18 cellular contexts compared by ENCODE assay signal in genomic region chr9:93324191-93324834, GRCh38.
DNase-seq lines count a peak whose midpoint lies in the region; ATAC-seq, FAIRE-seq and TF ChIP-seq lines count a peak whose summit lies in the region.
"Had no signal": no experiment of that assay in that cellular context is flagged by ENCODE, and none has a peak within 500 bp of the region (broad histone marks: within the 10 kb centered on the region; RNA-seq: fewer than 3 reads in every experiment).

No MANE protein-coding gene starts in this region.

- no peak for TF ChIP-seq CTCF in A549 (IDR thresholded peaks at IDR 0.05)
- peak; percentile 38 to 58 for TF ChIP-seq CTCF in GM23338 (conservative IDR thresholded peaks at IDR 0.05; ENCODE audit: low read depth in 2 of 2)
- TF ChIP-seq CTCF in WTC11 (IDR thresholded peaks at IDR 0.05) = no peak
- TF ChIP-seq CTCF in mucosa of descending colon (IDR thresholded peaks at IDR 0.05) = no peak
- no peak for TF ChIP-seq CTCF in breast epithelium (IDR thresholded peaks at IDR 0.05)

- peaks cover 23% of the 10 kb centered on the region; the same call in 2 of the 3 replicates for H3K4me1 ChIP-seq in A549
- H3K4me1 ChIP-seq in GM23338 (ENCODE audit: insufficient read depth) = 0 out of 2 replicates have a peak, but pooled peaks cover 3% of the 10 kb centered on the region
- peaks cover 9% of the 10 kb centered on the region for H3K4me1 ChIP-seq in mucosa of descending colon (ENCODE audit: low read depth)
- no peaks in the 10 kb centered on the region for H3K4me1 ChIP-seq in breast epithelium
- H3K4me1 ChIP-seq: BE2C had no signal

- CTCF ChIA-PET in A549 (lab: Yijun Ruan, JAX) = interaction anchor here (1.0 to 1.2 kb wide), 2 partner anchors 12 to 19 kb away, joined by 3 to 4 read pairs; no protein-coding TSS in a partner anchor
- CTCF ChIA-PET in WTC11 (lab: Charles Lee) = interaction anchor here (0.6 to 1.6 kb wide), 5 partner anchors 12 to 170 kb away, joined by 3 to 7 read pairs (median 3); no protein-coding TSS in a partner anchor

- H3K9me2 ChIP-seq in GM23338 (ENCODE audit: insufficient read depth) = no peaks in the 10 kb centered on the region

- no peaks in the 10 kb centered on the region for H3K9me3 ChIP-seq in A549
- no peaks in the 10 kb centered on the region for H3K9me3 ChIP-seq in mucosa of descending colon
- no peaks in the 10 kb centered on the region for H3K9me3 ChIP-seq in breast epithelium
- H3K9me3 ChIP-seq: BE2C had no signal

- peaks cover 8% of the 10 kb centered on the region for H3K27me3 Mint-ChIP-seq in GM23338 (ENCODE audit: insufficient read depth, low read depth, poor library complexity)
- no peaks in the 10 kb centered on the region for H3K27me3 Mint-ChIP-seq in WTC11 (ENCODE audit: low read depth)

- H3K27me3 ChIP-seq in GM23338 (ENCODE audit: insufficient read depth) (no peaks in the 10 kb centered on the region), breast epithelium (no peaks in the 10 kb centered on the region)
- H3K27me3 ChIP-seq: BE2C had no signal

- DNase-seq in A549 (ENCODE audit: low read depth in 1 of 2, low spot score in 1 of 2) (no peak), GM23338 (ENCODE audit: low spot score) (no peak), WTC11 (ENCODE audit: low spot score) (no peak), mucosa of descending colon (no peak), NCI-H345 (lab: John Stamatoyannopoulos, UW) (no peak), breast epithelium (ENCODE audit: low spot score in 2 of 2) (no peak)
- DNase-seq: BE2C; CD8-positive, alpha-beta memory T cell; EL; HCEC 1CT; IMR-90; NCI-H1048; NCI-H146; NCI-H2081 treated with DMSO at 0.1 percent for 48 hours; NCI-H446; PC-3 had no signal

- no peak overlapping the region for H3K4me3 ChIP-seq in A549
- no peak overlapping the region for H3K4me3 ChIP-seq in GM23338
- no peak overlapping the region for H3K4me3 ChIP-seq in mucosa of descending colon
- H3K4me3 ChIP-seq in breast epithelium = no peak overlapping the region
- H3K4me3 ChIP-seq: SK-N-MC had no signal

- H3K27ac ChIP-seq in A549 = 0 out of 6 replicates have a peak overlapping the region, but pooled peaks of 1 of the 2 experiments have one; percentile 10
- no peak overlapping the region for H3K27ac ChIP-seq in GM23338 (ENCODE audit: low read depth)
- no peak overlapping the region for H3K27ac ChIP-seq in breast epithelium
- H3K27ac ChIP-seq: SK-N-MC had no signal

- H3K4me2 ChIP-seq in A549 (no peak overlapping the region), GM23338 (no peak overlapping the region)

- H3K4me1 Mint-ChIP-seq in GM23338 = peaks cover 16% of the 10 kb centered on the region
- H3K4me1 Mint-ChIP-seq in WTC11 = peaks cover 17% of the 10 kb centered on the region
- H3K4me1 Mint-ChIP-seq: CD8-positive, alpha-beta memory T cell had no signal

- ATAC-seq in A549 = peak; percentile 12 to 17; a peak in 1 of 6 replicates
- peak; percentile 58 for ATAC-seq in GM23338
- peak; percentile 66 for ATAC-seq in WTC11
- peak; percentile 59 for ATAC-seq in mucosa of descending colon
- no peak for ATAC-seq in GM21529 (IDR thresholded peaks at IDR 0.05; ENCODE audit: unreplicated experiment)
- ATAC-seq: PC-3 had no signal

- H3K4me3 Mint-ChIP-seq in GM23338 (no peak overlapping the region), WTC11 (no peak overlapping the region)
- H3K4me3 Mint-ChIP-seq: CD8-positive, alpha-beta memory T cell had no signal

- WGBS in A549 (ENCODE audit: missing lambda C conversion rate) = 82% methylated on average over 18 of the region's 18 CpGs

- FAIRE-seq in A549 (lab: Jason Lieb, UNC) = no peak

- TF ChIP-seq EP300 in A549 (IDR thresholded peaks at IDR 0.05) = no peak

- H3F3A ChIP-seq in GM23338 (replicated peaks; ENCODE audit: low read depth) = peaks cover 3% of the 10 kb centered on the region; the same call in 1 of the 2 replicates

- TF ChIP-seq POLR2A in A549 (IDR thresholded peaks at IDR 0.05; ENCODE audit: low read length) = no peak
- TF ChIP-seq POLR2A in breast epithelium (IDR thresholded peaks at IDR 0.05) = no peak

- H3K36me3 Mint-ChIP-seq in GM23338 (ENCODE audit: low read depth) (peaks cover 9% of the 10 kb centered on the region; the same call in 2 of the 3 replicates), WTC11 (peaks cover 18% of the 10 kb centered on the region)
- H3K36me3 Mint-ChIP-seq: CD8-positive, alpha-beta memory T cell had no signal

- POLR2A ChIA-PET in A549 (lab: Yijun Ruan, JAX) = no interaction called here
- POLR2A ChIA-PET in WTC11 (lab: Charles Lee) = interaction anchor here (0.9 kb wide), 1 partner anchor 55 kb away, joined by 3 read pairs; no protein-coding TSS in a partner anchor

- H3K79me2 ChIP-seq in GM23338 (replicated peaks; ENCODE audit: insufficient read depth) = no peaks in the 10 kb centered on the region

- H3K27ac Mint-ChIP-seq in GM23338 (0 out of 2 replicates have a peak overlapping the region, but pooled peaks have one; percentile 59), WTC11 (peak overlapping the region; percentile 90; the same call in 1 of the 2 replicates)
- H3K27ac Mint-ChIP-seq: CD8-positive, alpha-beta memory T cell had no signal

- peaks cover 3% of the 10 kb centered on the region; the same call in 1 of the 2 replicates for H4K20me1 ChIP-seq in GM23338 (replicated peaks; ENCODE audit: insufficient read depth)

- no peak for TF ChIP-seq RAD21 in A549 (conservative IDR thresholded peaks at IDR 0.05 in 1 of 2, IDR thresholded peaks at IDR 0.05 in 1 of 2)

- H3K36me3 ChIP-seq in GM23338 (ENCODE audit: insufficient read depth) (peaks cover 10% of the 10 kb centered on the region; the same call in 1 of the 2 replicates), mucosa of descending colon (ENCODE audit: low read depth) (no peaks in the 10 kb centered on the region), breast epithelium (no peaks in the 10 kb centered on the region)
- H3K36me3 ChIP-seq: BE2C had no signal

- H2AFZ ChIP-seq in GM23338 = no peak overlapping the region

- H3K9me3 Mint-ChIP-seq in GM23338 = no peaks in the 10 kb centered on the region; the same call in 2 of the 3 replicates
- H3K9me3 Mint-ChIP-seq in WTC11 = no peaks in the 10 kb centered on the region
- H3K9me3 Mint-ChIP-seq: CD8-positive, alpha-beta memory T cell had no signal

- intact Hi-C loops in mucosa of descending colon (cut with DNase I, micrococcal nuclease) = no loop called here
- intact Hi-C loops in breast epithelium (cut with DNase I; ENCODE audit: low total_unique reads) = no loop called here

TF ChIP-seq in A549, 52 proteins besides CTCF, POLR2A, EP300 and RAD21 (continues in another document):
- TF ChIP-seq KDM5A (IDR thresholded peaks at IDR 0.05) (no peak), HEYL (CRISPR knock-in tag; IDR thresholded peaks at IDR 0.05) (no peak), GATA3 (IDR thresholded peaks at IDR 0.05; ENCODE audit: borderline replicate concordance) (no peak), PBX3 (IDR thresholded peaks at IDR 0.05) (no peak), FOXS1 (CRISPR knock-in tag; IDR thresholded peaks at IDR 0.05) (no peak), CEBPB (IDR thresholded peaks at IDR 0.05) (no peak), EHMT2 (IDR thresholded peaks at IDR 0.05; ENCODE audit: low read depth) (no peak)

TF ChIP-seq in GM23338, 12 proteins besides CTCF, POLR2A, EP300 and RAD21:
- 0 out of 2 replicates have a peak, but pooled peaks have one; percentile 16 for TF ChIP-seq POLR2AphosphoS5 (IDR thresholded peaks at IDR 0.05; ENCODE audit: low read depth)
- TF ChIP-seq EZH2phosphoT487 (IDR thresholded peaks at IDR 0.05; ENCODE audit: unreplicated experiment) = no peak
- TF ChIP-seq NANOG (IDR thresholded peaks at IDR 0.05; ENCODE audit: borderline replicate concordance) = no peak
- no peak for TF ChIP-seq ETS1 (IDR thresholded peaks at IDR 0.05)

TF ChIP-seq in WTC11, 78 proteins besides CTCF, POLR2A, EP300 and RAD21:
- TF ChIP-seq PRRX2 (CRISPR knock-in tag; IDR thresholded peaks at IDR 0.05) = no peak
- TF ChIP-seq CBFB (CRISPR knock-in tag; IDR thresholded peaks at IDR 0.05; ENCODE audit: low read depth) = 0 out of 2 replicates have a peak, but pooled peaks have one; percentile 22

Comparison
In these comparisons a context has a peak if more than half of its experiments do, and no peak if none do; other contexts are left out.
1. CTCF ChIP-seq: peak in GM23338 (2 of 2); none in A549 (single experiment), WTC11 (single experiment), mucosa of descending colon (single experiment) and breast epithelium (0 of 3).